Comparison of ENCODE assay signal across 29 cellular contexts in the genomic region with DNA sequence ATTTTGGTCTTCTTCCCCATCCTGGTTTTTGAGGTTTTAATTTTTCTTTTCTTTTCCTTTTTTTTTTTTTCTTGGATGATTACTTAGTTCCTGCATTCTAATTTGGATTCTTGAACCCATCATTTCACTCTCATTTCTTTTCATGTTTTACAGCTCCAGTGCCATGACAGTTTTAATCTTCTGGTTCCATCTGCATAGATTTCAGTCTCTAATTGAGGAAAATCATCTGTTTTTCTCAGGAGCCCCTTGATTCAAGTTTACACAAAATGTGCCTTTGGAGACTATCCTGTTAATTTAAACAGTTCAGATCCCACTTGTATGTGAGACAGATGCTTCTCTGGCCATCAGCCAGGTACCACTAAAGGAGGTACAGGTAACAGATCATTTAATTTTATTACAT.
DNase-seq lines count a peak whose midpoint lies in the region; ATAC-seq, FAIRE-seq and TF ChIP-seq lines count a peak whose summit lies in the region.
"Had no signal": no experiment of that assay in that cellular context is flagged by ENCODE, and none has a peak within 500 bp of the region (broad histone marks: within the 10 kb centered on the region; RNA-seq: fewer than 3 reads in every experiment).

No MANE protein-coding gene starts in this region.

- intact Hi-C loops in CD4-positive, alpha-beta T cell (cut with DNase I, micrococcal nuclease): no loop called here

- H3K4me1 Mint-ChIP-seq in CD4-positive, alpha-beta T cell (ENCODE audit: low read depth): no peaks in the 10 kb centered on the region
- H3K4me1 Mint-ChIP-seq: CD14-positive monocyte; CD4-positive, CD25-positive, alpha-beta regulatory T cell had no signal

- TF ChIP-seq CTCF in D721Med (IDR thresholded peaks at IDR 0.05; ENCODE audit: insufficient read depth, missing control alignments): no peak
- TF ChIP-seq CTCF in CD4-positive, alpha-beta T cell (IDR thresholded peaks at IDR 0.05): no peak

- no peaks in the 10 kb centered on the region for H3K27me3 Mint-ChIP-seq in CD4-positive, alpha-beta T cell
- H3K27me3 Mint-ChIP-seq: CD4-positive, CD25-positive, alpha-beta regulatory T cell had no signal

- H3K4me3 Mint-ChIP-seq in CD4-positive, alpha-beta T cell: no peak overlapping the region
- H3K4me3 Mint-ChIP-seq: CD14-positive monocyte; CD4-positive, CD25-positive, alpha-beta regulatory T cell; CD8-positive, alpha-beta T cell had no signal

- CTCF ChIA-PET in CD4-positive, alpha-beta T cell (lab: Charles Lee): no interaction called here

- POLR2A ChIA-PET in CD4-positive, alpha-beta T cell (lab: Charles Lee): no interaction called here

- no peaks in the 10 kb centered on the region for H3K27me3 ChIP-seq in CD4-positive, alpha-beta T cell (ENCODE audit: control insufficient read depth, insufficient read depth, low read length)
- H3K27me3 ChIP-seq: BE2C, BLaER1 had no signal

- no peaks in the 10 kb centered on the region for H3K36me3 Mint-ChIP-seq in CD4-positive, alpha-beta T cell (ENCODE audit: low read depth)
- H3K36me3 Mint-ChIP-seq: CD14-positive monocyte; CD8-positive, alpha-beta T cell had no signal

- no peaks in the 10 kb centered on the region for H3K9me3 ChIP-seq in CD4-positive, alpha-beta T cell (ENCODE audit: control insufficient read depth, low read length)
- H3K9me3 ChIP-seq: BE2C, Caco-2 had no signal

- H3K27ac Mint-ChIP-seq in CD4-positive, alpha-beta T cell: no peak overlapping the region
- H3K27ac Mint-ChIP-seq: CD14-positive monocyte; CD4-positive, CD25-positive, alpha-beta regulatory T cell; CD8-positive, alpha-beta T cell had no signal

- H3K27ac ChIP-seq in CD4-positive, alpha-beta T cell (ENCODE audit: low read depth, low read length): no peak overlapping the region
- H3K27ac ChIP-seq: BLaER1 had no signal

- DNase-seq in NCI-H748 (lab: John Stamatoyannopoulos, UW; ENCODE audit: unreplicated experiment) (peak; percentile 23), NCI-H748 treated with DMSO at 0.1 percent for 48 hours (lab: John Stamatoyannopoulos, UW) (no peak), D721Med (ENCODE audit: insufficient read length, low spot score) (no peak), NCI-H2171 (lab: John Stamatoyannopoulos, UW) (peak; percentile 10), NCI-H69 (lab: John Stamatoyannopoulos, UW) (peak; percentile 65), NCI-H1436 treated with DMSO at 0.1 percent for 48 hours (lab: John Stamatoyannopoulos, UW) (no peak)
- DNase-seq in CD4-positive, alpha-beta T cell: no peak
- DNase-seq: 8988T; ACHN; BE2C; C1 segment of cervical spinal cord; Caco-2; Calu3; CD4-positive, CD25-positive, alpha-beta regulatory T cell; CD8-positive, alpha-beta T cell; DMS 273 treated with DMSO at 0.1 percent for 48 hours; DMS153; DMS53; DMS79; DND-41; EL; GDM1 had no signal

- no peak for ATAC-seq in HG02852 (IDR thresholded peaks at IDR 0.05; ENCODE audit: unreplicated experiment)
- no peak for ATAC-seq in CD4-positive, alpha-beta T cell (ENCODE audit: poor library complexity)
- ATAC-seq: CD8-positive, alpha-beta T cell; GM12878 had no signal

- peaks cover 12% of the 10 kb centered on the region for H3K9me3 Mint-ChIP-seq in CD4-positive, alpha-beta T cell

- peak; percentile 93 for FAIRE-seq in D721Med (lab: Jason Lieb, UNC)
- FAIRE-seq: A204.1, GM12878, GM12892, GM18507 had no signal

Comparison
In these comparisons a context has a peak if more than half of its experiments do, and no peak if none do; other contexts are left out.
1. DNase-seq: peak in NCI-H748 (single experiment), NCI-H2171 (single experiment) and NCI-H69 (single experiment); none in NCI-H748 treated with DMSO at 0.1 percent for 48 hours (single experiment), D721Med (single experiment), NCI-H1436 treated with DMSO at 0.1 percent for 48 hours (single experiment) and CD4-positive, alpha-beta T cell (0 of 10).